23 cellular contexts compared by ENCODE assay signal in genomic region chr11:36162909-36163434, GRCh38.
DNase-seq lines count a peak whose midpoint lies in the region; ATAC-seq, FAIRE-seq and TF ChIP-seq lines count a peak whose summit lies in the region.
"Had no signal": no experiment of that assay in that cellular context is flagged by ENCODE, and none has a peak within 500 bp of the region (broad histone marks: within the 10 kb centered on the region; RNA-seq: fewer than 3 reads in every experiment).

No MANE protein-coding gene starts in this region.

- intact Hi-C loops in A673 (cut with micrococcal nuclease; ENCODE audit: unreplicated experiment), result no loop called here
- intact Hi-C loops in left ventricle myocardium superior (cut with micrococcal nuclease), result no loop called here

- peak; percentile 37 for DNase-seq in A673 (ENCODE audit: low spot score)
- DNase-seq in SK-N-DZ (ENCODE audit: low spot score), result peak; percentile 83
- no peak for DNase-seq in left ventricle myocardium superior
- no peak for DNase-seq in hypothalamus (lab: John Stamatoyannopoulos, UW)
- no peak for DNase-seq in urothelium cell line (ENCODE audit: low spot score)
- DNase-seq: activated CD4-positive, CD25-positive, alpha-beta regulatory T cell; activated CD8-positive, alpha-beta memory T cell treated with anti-CD3 and anti-CD28 coated beads for 24 hours; CD8-positive, alpha-beta T cell; foreskin keratinocyte; Kasumi-1; left colon; NCI-H1417 treated with DMSO at 0.1 percent for 48 hours; occipital lobe; PC-3; sigmoid colon; stimulated activated naive CD8-positive, alpha-beta T cell treated with anti-CD3 and anti-CD28 coated beads, Interleukin-15, Interleukin-2, amounts not matched to agents 100 U/mL and 50 U/mL, for 24 hours; transverse colon had no signal

- H3K36me3 ChIP-seq in A673 (ENCODE audit: insufficient read depth, low read length, poor library complexity, severe bottlenecking) (no peaks in the 10 kb centered on the region), HEK293 (ENCODE audit: control insufficient read depth in 2 of 2, insufficient read depth in 1 of 2, low read length in 2 of 2) (no peaks in the 10 kb centered on the region)
- H3K36me3 ChIP-seq: sigmoid colon, SJSA1, transverse colon had no signal

- peak; percentile 86 for ATAC-seq in left ventricle myocardium superior
- no peak for ATAC-seq in HG03439 (IDR thresholded peaks at IDR 0.05; ENCODE audit: unreplicated experiment)
- no peak for ATAC-seq in GM21390 (IDR thresholded peaks at IDR 0.05; ENCODE audit: unreplicated experiment)
- ATAC-seq: activated naive CD4-positive, alpha-beta T cell treated with anti-CD3 and anti-CD28 coated beads, Interleukin-2, amount 50 U/mL, for 72 hours; body of pancreas; CD8-positive, alpha-beta T cell; foreskin keratinocyte; left colon; PC-3; stimulated activated naive CD8-positive, alpha-beta T cell treated with anti-CD3 and anti-CD28 coated beads, Interleukin-15, Interleukin-2, amounts not matched to agents 100 U/mL and 50 U/mL, for 24 hours had no signal

- H3K4me1 ChIP-seq in A673 (ENCODE audit: insufficient read depth, low read length, poor library complexity, severe bottlenecking) (peaks cover 53% of the 10 kb centered on the region), HEK293 (ENCODE audit: control insufficient read depth, insufficient read depth, low read length) (peaks cover 5% of the 10 kb centered on the region)
- H3K4me1 ChIP-seq: body of pancreas had no signal

- POLR2A ChIA-PET in A673 (lab: Charles Lee; ENCODE audit: low non-redundant PET), result interaction anchor here (0.6 kb wide), 1 partner anchor 234 kb away, joined by 3 read pairs; no protein-coding TSS in a partner anchor
- POLR2A ChIA-PET in HEK293 (lab: Yijun Ruan, JAX), result no interaction called here

- H3K4me3 ChIP-seq in A673 (ENCODE audit: low read depth, low read length, poor library complexity, severe bottlenecking) (no peak overlapping the region), HEK293 (ENCODE audit: low read depth, low read length) (no peak overlapping the region)
- H3K4me3 ChIP-seq: body of pancreas, sigmoid colon, SJSA1, transverse colon had no signal

- no peaks in the 10 kb centered on the region for H3K27me3 ChIP-seq in A673 (replicated peaks; ENCODE audit: insufficient read depth, low read depth, low read length, poor library complexity)
- H3K27me3 ChIP-seq: body of pancreas, foreskin keratinocyte, sigmoid colon, SJSA1, transverse colon had no signal

- FAIRE-seq in urothelium cell line (lab: Jason Lieb, UNC), result no peak

- CTCF ChIA-PET in A673 (lab: Charles Lee) (interaction anchor here (0.6 kb wide), 1 partner anchor 341 kb away, joined by 3 read pairs; no protein-coding TSS in a partner anchor), HEK293 (lab: Yijun Ruan, JAX) (interaction anchor here (0.7 to 1.3 kb wide), 4 partner anchors 8 to 584 kb away, joined by 3 to 5 read pairs (median 4); no protein-coding TSS in a partner anchor)

- H3K27ac ChIP-seq in A673 (ENCODE audit: low read depth, low read length, poor library complexity, severe bottlenecking) (no peak overlapping the region), HEK293 (ENCODE audit: extremely low read depth, low read depth, low read length) (no peak overlapping the region)
- H3K27ac ChIP-seq: body of pancreas, foreskin keratinocyte, sigmoid colon, SJSA1, transverse colon had no signal

- H3K9me3 ChIP-seq in A673 (ENCODE audit: low read depth, low read length, poor library complexity, severe bottlenecking) (no peaks in the 10 kb centered on the region), HEK293 (ENCODE audit: control insufficient read depth, insufficient read depth, low read depth, low read length) (no peaks in the 10 kb centered on the region)
- H3K9me3 ChIP-seq: body of pancreas, sigmoid colon, SJSA1, transverse colon had no signal

- no peak for TF ChIP-seq CTCF in A673 (conservative IDR thresholded peaks at IDR 0.05; ENCODE audit: low read depth, low read length)
- TF ChIP-seq CTCF in HEK293 (tag by site-specific recombination; IDR thresholded peaks at IDR 0.05), result no peak

- BruUV-seq in A673 (replicated peaks; lab: Mats Ljungman, UMichigan), result no TSS peak

TF ChIP-seq in HEK293, 187 proteins besides CTCF, POLR2A, EP300 and RAD21:
- TF ChIP-seq PRDM6 (tag by site-specific recombination; IDR thresholded peaks at IDR 0.05) (no peak), FEZF1 (tag by site-specific recombination; IDR thresholded peaks at IDR 0.05) (0 out of 2 replicates have a peak, but pooled peaks have one; percentile 13), ZNF133 (tag by site-specific recombination; IDR thresholded peaks at IDR 0.05) (no peak), ZNF146 (tag by site-specific recombination; IDR thresholded peaks at IDR 0.05) (no peak), OSR2 (tag by site-specific recombination; IDR thresholded peaks at IDR 0.05) (no peak), ZBTB1 (tag by site-specific recombination; IDR thresholded peaks at IDR 0.05) (no peak), ZNF121 (tag by site-specific recombination; IDR thresholded peaks at IDR 0.05) (no peak), ZNF624 (tag by site-specific recombination; IDR thresholded peaks at IDR 0.05) (no peak)

Comparison
In these comparisons a context has a peak if more than half of its experiments do, and no peak if none do; other contexts are left out.
1. DNase-seq: peak in A673 (single experiment) and SK-N-DZ (single experiment); none in left ventricle myocardium superior (single experiment), hypothalamus (0 of 51) and urothelium cell line (single experiment).